Comparison of ENCODE assay signal across 11 cellular contexts in the genomic region with DNA sequence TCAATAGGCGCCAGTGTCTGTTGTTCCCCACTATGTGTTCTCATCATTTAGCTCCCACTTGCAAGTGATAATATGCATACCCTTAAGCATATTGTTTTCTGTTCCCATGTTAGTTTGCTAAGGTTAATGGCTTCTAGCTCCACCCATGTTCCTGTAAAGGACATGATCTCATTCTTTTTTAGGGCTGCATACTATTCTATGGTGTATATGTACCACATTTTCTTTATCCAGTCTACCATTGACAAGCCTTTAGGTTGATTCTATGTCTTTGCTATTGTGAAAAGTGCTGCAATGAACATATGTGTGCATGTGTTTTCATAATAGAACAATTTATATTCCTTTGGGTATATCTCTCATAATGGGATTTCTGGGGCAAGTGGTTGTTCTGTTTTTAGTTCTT.
"Had no signal": no experiment of that assay in that cellular context is flagged by ENCODE, and none has a peak within 500 bp of the region (broad histone marks: within the 10 kb centered on the region; RNA-seq: fewer than 3 reads in every experiment).

No MANE protein-coding gene starts in this region.

- H2AFZ ChIP-seq: GM23248, GM23338 had no signal

- FAIRE-seq: H1, H54 had no signal

- H3K36me3 ChIP-seq: HAP-1 had no signal

- H3K4me1 ChIP-seq: HAP-1 had no signal

- H3K4me2 ChIP-seq: GM23338 had no signal

- H3K9ac ChIP-seq: GM23248 had no signal

- H3K4me3 ChIP-seq: GM23248, GM23338, HAP-1 had no signal

- H3K27ac ChIP-seq: GM23248 had no signal

- ATAC-seq: GM23338, HCT116 had no signal

- H3K9me3 ChIP-seq: HAP-1 had no signal

- DNase-seq: GM23248, GOT3, H7, H9, HCEC 1CT, HFFc6 had no signal
